ENCODE assay signal across 2 cellular contexts in the genomic region with DNA sequence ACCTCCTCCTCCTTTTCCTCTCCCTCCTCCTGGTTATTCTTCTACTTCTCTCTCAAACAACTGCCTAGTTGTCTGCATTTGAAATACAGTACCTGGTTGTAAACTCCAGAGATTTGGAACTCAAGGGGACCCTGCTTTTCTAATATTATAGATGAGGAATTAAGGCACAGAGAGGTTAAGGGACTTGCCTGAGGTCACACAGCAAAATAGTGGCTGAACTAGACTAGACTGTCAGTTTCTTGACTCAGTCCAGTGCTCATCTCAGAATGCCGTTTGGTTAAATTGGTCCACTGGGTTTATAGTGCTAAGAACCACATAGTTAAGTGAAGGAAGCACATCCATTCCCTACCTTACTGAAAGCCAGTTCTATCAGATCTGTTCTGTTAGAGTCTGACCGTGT.
TF ChIP-seq lines count a peak whose summit lies in the region.

No MANE protein-coding gene starts in this region.

TF ChIP-seq in HepG2, 621 proteins besides CTCF, POLR2A, EP300 and RAD21:
- no peak for TF ChIP-seq PCBP2 (optimal IDR thresholded peaks at IDR 0.05; ENCODE audit: low read depth, low read length, poor library complexity, severe bottlenecking)
- no peak for TF ChIP-seq MBD4 (IDR thresholded peaks at IDR 0.05; ENCODE audit: borderline replicate concordance, low read length)
- TF ChIP-seq MED13 (CRISPR knock-in tag; IDR thresholded peaks at IDR 0.05): no peak
- TF ChIP-seq PHF5A (CRISPR knock-in tag; IDR thresholded peaks at IDR 0.05; ENCODE audit: low read depth, unreplicated experiment): no peak
- TF ChIP-seq ZNF878 (CRISPR knock-in tag; IDR thresholded peaks at IDR 0.05): no peak
- peak; percentile 59; the same call in 1 of the 2 replicates for TF ChIP-seq ZNF768 (CRISPR knock-in tag; IDR thresholded peaks at IDR 0.05)
- TF ChIP-seq ZNF253 (CRISPR knock-in tag; IDR thresholded peaks at IDR 0.05; ENCODE audit: borderline replicate concordance): no peak
- TF ChIP-seq, protein P1, sequence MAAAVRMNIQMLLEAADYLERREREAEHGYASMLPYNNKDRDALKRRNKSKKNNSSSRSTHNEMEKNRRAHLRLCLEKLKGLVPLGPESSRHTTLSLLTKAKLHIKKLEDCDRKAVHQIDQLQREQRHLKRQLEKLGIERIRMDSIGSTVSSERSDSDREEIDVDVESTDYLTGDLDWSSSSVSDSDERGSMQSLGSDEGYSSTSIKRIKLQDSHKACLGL (CRISPR knock-in tag; IDR thresholded peaks at IDR 0.05): no peak

TF ChIP-seq in K562, 482 proteins besides CTCF, POLR2A, EP300 and RAD21:
- TF ChIP-seq TAF1 (IDR thresholded peaks at IDR 0.05; ENCODE audit: control insufficient read depth, extremely low read depth, insufficient read depth, low read length, severe bottlenecking) (no peak), ZFP1 (CRISPR knock-in tag; IDR thresholded peaks at IDR 0.05) (no peak), RNF2 (IDR thresholded peaks at IDR 0.05) (no peak), BCOR (IDR thresholded peaks at IDR 0.05) (peak; percentile 52; the same call in 1 of the 2 replicates), CXXC5 (CRISPR knock-in tag; IDR thresholded peaks at IDR 0.05) (no peak), ETV5 (CRISPR knock-in tag; IDR thresholded peaks at IDR 0.05; ENCODE audit: low read depth) (no peak), RBM25 (IDR thresholded peaks at IDR 0.05; ENCODE audit: low read depth, low read length, severe bottlenecking) (peak; percentile 93), ZNF76 (CRISPR knock-in tag; IDR thresholded peaks at IDR 0.05; ENCODE audit: borderline replicate concordance) (no peak), ZNF133 (CRISPR knock-in tag; IDR thresholded peaks at IDR 0.05) (no peak), ZFP36 (IDR thresholded peaks at IDR 0.05; ENCODE audit: low read depth, low read length, partially characterized antibody) (peak; percentile 67)
- TF ChIP-seq, protein P2, sequence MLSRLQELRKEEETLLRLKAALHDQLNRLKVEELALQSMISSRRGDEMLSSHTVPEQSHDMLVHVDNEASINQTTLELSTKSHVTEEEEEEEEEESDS (CRISPR knock-in tag; IDR thresholded peaks at IDR 0.05): no peak
